23 cellular contexts compared by ENCODE assay signal in genomic region chr17:82349287-82349701, GRCh38. TPM values are rescaled to one million over a fixed set of nuclear protein-coding genes. Genes with fewer than 3 reads are reported as not detected.
DNase-seq lines count a peak whose midpoint lies in the region; TF ChIP-seq lines count a peak whose summit lies in the region.
"Had no signal": no experiment of that assay in that cellular context is flagged by ENCODE, and none has a peak within 500 bp of the region (broad histone marks: within the 10 kb centered on the region; RNA-seq: fewer than 3 reads in every experiment).

No MANE protein-coding gene starts in this region.

- DNase-seq in EH (ENCODE audit: low read depth) (peak; percentile 68), SK-N-MC (ENCODE audit: low read depth, low spot score) (no peak), fibroblast of pulmonary artery (ENCODE audit: low read depth) (peak; percentile 23), trophoblast cell (no peak), HuH-7.5 (ENCODE audit: low spot score) (no peak), occipital lobe (lab: John Stamatoyannopoulos, UW) (no peak), GM10266 (ENCODE audit: extremely low spot score) (no peak), DMS79 treated with DMSO at 0.1 percent for 48 hours (lab: John Stamatoyannopoulos, UW) (no peak)
- DNase-seq: activated CD8-positive, alpha-beta T cell treated with anti-CD3 and anti-CD28 coated beads for 36 hours; activated T-cell treated with anti-CD3 and anti-CD28 coated beads, Interleukin-2, amount 50 U/mL, for 48 hours; effector CD4-positive, alpha-beta T cell; gastrocnemius medialis; KG1; left lung; NCI-H1092 treated with DMSO at 0.1 percent for 48 hours; NCI-H69; pancreas; stimulated activated CD4-positive, alpha-beta T cell treated with anti-CD3 and anti-CD28 coated beads, Interleukin-2, amount 100 ng/mL, for 24 hours had no signal

- no peak overlapping the region for H3K4me2 ChIP-seq in trophoblast cell (ENCODE audit: low read length)
- H3K4me2 ChIP-seq: GM23338 had no signal

- H3K18ac ChIP-seq in trophoblast cell (ENCODE audit: low read length) = no peak overlapping the region

- H2AK5ac ChIP-seq in trophoblast cell (ENCODE audit: low read length) = no peak overlapping the region

- H3K4me3 ChIP-seq in SK-N-MC = peak overlapping the region; percentile 43
- no peak overlapping the region for H3K4me3 ChIP-seq in fibroblast of pulmonary artery (replicated peaks; ENCODE audit: low read depth, low read length)
- no peak overlapping the region for H3K4me3 ChIP-seq in trophoblast cell (ENCODE audit: low read depth, low read length)
- H3K4me3 ChIP-seq: gastrocnemius medialis, GM23338, left lung, pancreas had no signal

- no peak overlapping the region for H3K23ac ChIP-seq in trophoblast cell (ENCODE audit: low read length)

- peaks cover 14 to 27% of the 10 kb centered on the region in 2 experiments for H3K4me1 ChIP-seq in trophoblast cell (ENCODE audit: control insufficient read depth in 1 of 2, insufficient read depth in 2 of 2, low read length in 2 of 2)
- H3K4me1 ChIP-seq: gastrocnemius medialis, pancreas had no signal

- H3K9ac ChIP-seq in SK-N-MC (ENCODE audit: insufficient read length) (peak overlapping the region; percentile 24), trophoblast cell (ENCODE audit: low read length) (no peak overlapping the region)

- no peaks in the 10 kb centered on the region for H3K9me3 ChIP-seq in SK-N-MC (ENCODE audit: low read depth, low read length)
- no peaks in the 10 kb centered on the region for H3K9me3 ChIP-seq in trophoblast cell (ENCODE audit: insufficient read depth, low read depth, low read length)
- H3K9me3 ChIP-seq: gastrocnemius medialis, left lung, pancreas had no signal

- H4K91ac ChIP-seq in trophoblast cell (ENCODE audit: low read depth, low read length) = peak overlapping the region; percentile 61

- no peak overlapping the region for H3K4ac ChIP-seq in trophoblast cell (ENCODE audit: low read depth, low read length)

- peak overlapping the region; percentile 46 for H2AFZ ChIP-seq in trophoblast cell (ENCODE audit: insufficient read depth, low read length, poor library complexity)
- H2AFZ ChIP-seq: GM23338 had no signal

- H3K79me1 ChIP-seq in trophoblast cell (ENCODE audit: low read length) = peaks cover 9% of the 10 kb centered on the region

- H2BK120ac ChIP-seq in trophoblast cell (ENCODE audit: insufficient read depth, low read length, poor library complexity) = no peak overlapping the region

- peak overlapping the region; percentile 12 for H4K12ac ChIP-seq in trophoblast cell (ENCODE audit: low read depth, low read length)

- H4K8ac ChIP-seq in trophoblast cell (ENCODE audit: low read depth, low read length) = no peak overlapping the region

- peak overlapping the region; percentile 59 for H2BK12ac ChIP-seq in trophoblast cell (ENCODE audit: low read length)

- no peak overlapping the region for H2BK5ac ChIP-seq in trophoblast cell (ENCODE audit: low read depth, low read length, poor library complexity)

- no peaks in the 10 kb centered on the region for H3K27me3 ChIP-seq in trophoblast cell (ENCODE audit: insufficient read depth, low read length)
- H3K27me3 ChIP-seq: gastrocnemius medialis, pancreas had no signal

- no CpG with 5 or more reads among the region's 11 CpGs for WGBS in trophoblast cell (ENCODE audit: extremely low coverage, insufficient coverage, insufficient read length)

- peak overlapping the region; percentile 43 for H3K27ac ChIP-seq in SK-N-MC
- no peak overlapping the region for H3K27ac ChIP-seq in trophoblast cell (ENCODE audit: low read depth, low read length)
- H3K27ac ChIP-seq: C4-2B, gastrocnemius medialis, HL-60, left lung, pancreas had no signal

- no peak overlapping the region for H3K14ac ChIP-seq in trophoblast cell (ENCODE audit: low read length)

- H3K36me3 ChIP-seq in SK-N-MC (ENCODE audit: insufficient read depth, low read length) = no peaks in the 10 kb centered on the region
- no peaks in the 10 kb centered on the region for H3K36me3 ChIP-seq in trophoblast cell (ENCODE audit: control insufficient read depth in 1 of 2, insufficient read depth in 2 of 2, low read length in 2 of 2)
- H3K36me3 ChIP-seq: gastrocnemius medialis, left lung, pancreas had no signal

- no peaks in the 10 kb centered on the region for H3K79me2 ChIP-seq in trophoblast cell (ENCODE audit: control insufficient read depth, insufficient read depth, low read length, poor library complexity)

- TF ChIP-seq CTCF in fibroblast of pulmonary artery (IDR thresholded peaks at IDR 0.05; ENCODE audit: low read length, missing control alignments) (no peak), GM10266 (IDR thresholded peaks at IDR 0.05; ENCODE audit: control insufficient read depth, insufficient read depth, low read depth, missing control alignments) (no peak)

RNA-seq across cellular contexts. Expression of gene TEX19, which starts 9.8 kb away (rescaled TPM):
- polyA plus RNA-seq in trophoblast cell (2013) = 0.03 and 0.04 TPM in 2 replicates
- total RNA-seq in occipital lobe = not detected
- total RNA-seq: activated CD8-positive, alpha-beta T cell treated with anti-CD3 and anti-CD28 coated beads for 36 hours; bronchial epithelial cell; left lung; pancreas; subcutaneous adipose tissue had no signal
- polyA plus RNA-seq: pancreas had no signal

RNA-seq across cellular contexts. Expression of gene SECTM1, which starts 15.7 kb away (rescaled TPM):
- 2.4 and 2.6 TPM in 2 replicates for polyA plus RNA-seq in trophoblast cell (2013)
- total RNA-seq in occipital lobe = 0.78 TPM

RNA-seq across cellular contexts. Expression of gene UTS2R, which starts 22.3 kb away (rescaled TPM):
- polyA plus RNA-seq in trophoblast cell (2013) = 0.34 and 0.36 TPM in 2 replicates
- not detected for total RNA-seq in occipital lobe
- total RNA-seq: activated CD8-positive, alpha-beta T cell treated with anti-CD3 and anti-CD28 coated beads for 36 hours; bronchial epithelial cell; gastrocnemius medialis; left lung; subcutaneous adipose tissue had no signal
- polyA plus RNA-seq: GM23338, pancreas had no signal

RNA-seq across cellular contexts. Expression of gene CD7, which starts 31.9 kb away (rescaled TPM):
- polyA plus RNA-seq in trophoblast cell (2013) = 0.18 and 0.22 TPM in 2 replicates
- total RNA-seq in occipital lobe = not detected
- total RNA-seq: bronchial epithelial cell had no signal

Comparison
In these comparisons a context has a peak if more than half of its experiments do, and no peak if none do; other contexts are left out.
1. DNase-seq: peak in EH (single experiment) and fibroblast of pulmonary artery (single experiment); none in SK-N-MC (single experiment), trophoblast cell (0 of 2), HuH-7.5 (single experiment), occipital lobe (single experiment), GM10266 (single experiment) and DMS79 treated with DMSO at 0.1 percent for 48 hours (single experiment).